Comparison of ENCODE assay signal across 18 cellular contexts in the genomic region with DNA sequence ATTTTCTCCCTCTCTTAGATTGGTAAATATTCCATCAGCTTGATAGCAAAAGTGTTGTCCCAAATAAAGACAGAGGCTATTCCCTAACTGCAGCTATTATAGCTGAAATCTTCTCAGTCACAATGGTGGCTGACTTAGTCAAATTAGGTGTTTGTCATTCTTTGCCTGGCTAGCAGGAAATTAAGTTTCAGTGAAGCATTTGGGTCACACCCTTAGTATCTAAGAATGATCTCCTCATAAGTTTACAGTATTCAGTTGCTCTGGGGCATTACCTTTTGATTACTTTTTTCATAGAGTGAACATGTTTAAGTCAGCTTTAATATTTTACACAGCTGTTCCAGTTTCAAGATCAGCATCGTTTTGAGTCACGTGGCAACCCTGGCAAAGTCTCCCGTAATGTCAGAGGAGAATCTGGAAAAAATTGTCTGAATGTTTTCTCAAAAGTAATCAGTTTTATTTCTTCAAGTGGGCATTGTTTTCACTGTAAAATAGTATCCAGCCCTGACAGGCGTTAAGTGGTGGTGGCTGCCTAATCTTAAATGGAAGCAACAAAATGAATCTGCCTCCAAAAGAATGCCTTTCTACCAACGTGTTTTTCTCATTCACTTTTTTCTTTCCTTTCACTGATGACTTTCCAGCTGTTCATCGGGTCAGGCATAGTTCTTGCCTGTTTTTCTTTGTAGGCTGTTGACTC.
DNase-seq lines count a peak whose midpoint lies in the region; ATAC-seq, FAIRE-seq and TF ChIP-seq lines count a peak whose summit lies in the region.
"Had no signal": no experiment of that assay in that cellular context is flagged by ENCODE, and none has a peak within 500 bp of the region (broad histone marks: within the 10 kb centered on the region; RNA-seq: fewer than 3 reads in every experiment).

No MANE protein-coding gene starts in this region.

- H3K4me1 ChIP-seq in K562 (replicated peaks in 1 of 2; ENCODE audit: control insufficient read depth in 2 of 2, insufficient read depth in 2 of 2, low read length in 2 of 2) (no peaks in the 10 kb centered on the region; a peak in 2 of 5 replicates), right atrium auricular region (peaks cover 0 to 6% of the 10 kb centered on the region in 2 donors)

- FAIRE-seq in K562 (lab: Jason Lieb, UNC), result no peak

- TF ChIP-seq EP300 in K562 (IDR thresholded peaks at IDR 0.05; ENCODE audit: low read length), result no peak

- no peak overlapping the region for H2AFZ ChIP-seq in K562 (ENCODE audit: low read depth, low read length)

- H3K4me2 ChIP-seq in K562 (ENCODE audit: insufficient read depth, low read length), result no peak overlapping the region
- H3K4me2 ChIP-seq: BLaER1 treated with 17β-estradiol and CSF1 and Interleukin-3, amounts not matched to agents 10 nM and 100 nM had no signal

- WGBS in K562 (ENCODE audit: insufficient coverage, low coverage, missing lambda C conversion rate), result 30% methylated on average over 5 of the region's 6 CpGs

- H3K9me1 ChIP-seq in K562 (ENCODE audit: control insufficient read depth, insufficient read depth, low read length), result no peaks in the 10 kb centered on the region

- H3K9me3 Mint-ChIP-seq in activated naive CD4-positive, alpha-beta T cell treated with anti-CD3 and anti-CD28 coated beads, Interleukin-2, amount 10 ng/mL, durations not matched to agents 7 days and 5 days, result peaks cover 4% of the 10 kb centered on the region

- DNase-seq in HCEC 1CT (peak; percentile 22), K562 (ENCODE audit: extremely low read depth in 1 of 4, low spot score in 3 of 4) (no peak), right atrium auricular region (ENCODE audit: low spot score) (no peak), skeletal muscle cell (ENCODE audit: low read depth) (no peak), putamen (ENCODE audit: low spot score) (no peak)
- DNase-seq in activated CD4-positive, CD25-positive, alpha-beta regulatory T cell treated with anti-CD3 and anti-CD28 coated beads, Interleukin-2, amount 50 U/mL, for 72 hours, result no peak
- no peak for DNase-seq in activated naive CD4-positive, alpha-beta T cell treated with anti-CD3 and anti-CD28 coated beads, Interleukin-2, amount 10 ng/mL, durations not matched to agents 7 days and 5 days
- DNase-seq: activated naive CD4-positive, alpha-beta T cell treated with anti-CD3 and anti-CD28 coated beads for 36 hours; DMS53; GOT3; NCI-H1417 treated with DMSO at 0.1 percent for 48 hours; NCI-H345; occipital lobe; SW 1271 had no signal

- no peak overlapping the region for H3K27ac Mint-ChIP-seq in activated naive CD4-positive, alpha-beta T cell treated with anti-CD3 and anti-CD28 coated beads, Interleukin-2, amount 10 ng/mL, durations not matched to agents 7 days and 5 days
- H3K27ac Mint-ChIP-seq: activated naive CD4-positive, alpha-beta T cell treated with anti-CD3 and anti-CD28 coated beads for 36 hours had no signal

- no peaks in the 10 kb centered on the region for H3K36me3 ChIP-seq in K562 (ENCODE audit: control insufficient read depth, insufficient read depth, low read length)
- no peaks in the 10 kb centered on the region for H3K36me3 ChIP-seq in right atrium auricular region
- H3K36me3 ChIP-seq: BLaER1 treated with 17β-estradiol and CSF1 and Interleukin-3, amounts not matched to agents 10 nM and 100 nM had no signal

- H3K36me3 Mint-ChIP-seq in activated naive CD4-positive, alpha-beta T cell treated with anti-CD3 and anti-CD28 coated beads, Interleukin-2, amount 10 ng/mL, durations not matched to agents 7 days and 5 days, result no peaks in the 10 kb centered on the region

- BruUV-seq in K562 (replicated peaks; lab: Mats Ljungman, UMichigan), result no TSS peak

- H3K4me3 Mint-ChIP-seq in activated naive CD4-positive, alpha-beta T cell treated with anti-CD3 and anti-CD28 coated beads, Interleukin-2, amount 10 ng/mL, durations not matched to agents 7 days and 5 days, result no peak overlapping the region
- H3K4me3 Mint-ChIP-seq: activated naive CD4-positive, alpha-beta T cell treated with anti-CD3 and anti-CD28 coated beads for 36 hours; central memory CD8-positive, alpha-beta T cell had no signal

- no peak for TF ChIP-seq POLR2A in K562 (conservative IDR thresholded peaks at IDR 0.05)

- no peaks in the 10 kb centered on the region for H3K79me2 ChIP-seq in K562 (ENCODE audit: control insufficient read depth, insufficient read depth, low read length)

- H3K9me3 ChIP-seq in K562 (replicated peaks; ENCODE audit: control insufficient read depth, insufficient read depth, low read depth, low read length) (peaks cover 3% of the 10 kb centered on the region; the same call in 1 of the 2 replicates), right atrium auricular region (no peaks in the 10 kb centered on the region)
- H3K9me3 ChIP-seq: BLaER1 treated with 17β-estradiol and CSF1 and Interleukin-3, amounts not matched to agents 10 nM and 100 nM had no signal

- no peak overlapping the region for H3K4me3 ChIP-seq in K562
- peak overlapping the region in 1 of 2 donors; percentile 2 for H3K4me3 ChIP-seq in right atrium auricular region
- H3K4me3 ChIP-seq in skeletal muscle cell (ENCODE audit: low read depth, low read length), result peak overlapping the region; percentile 12
- H3K4me3 ChIP-seq: BLaER1 treated with 17β-estradiol and CSF1 and Interleukin-3, amounts not matched to agents 10 nM and 100 nM; lung had no signal

- no peak overlapping the region for H3K27ac ChIP-seq in K562 (ENCODE audit: extremely low read depth, low read depth, low read length)
- peak overlapping the region; percentile 14 to 15 for H3K27ac ChIP-seq in right atrium auricular region
- H3K27ac ChIP-seq: BLaER1 treated with 17β-estradiol and CSF1 and Interleukin-3, amounts not matched to agents 10 nM and 100 nM had no signal

- in situ Hi-C loops in K562 (cut with MboI), result no loop called here

- intact Hi-C loops in K562 (cut with micrococcal nuclease), result no loop called here

- POLR2A ChIA-PET in K562 (lab: Yijun Ruan, JAX), result interaction anchor here (1.0 to 2.3 kb wide), 3 partner anchors 10 to 91 kb away, joined by 4 to 6 read pairs (median 5); no protein-coding TSS in a partner anchor

- no peaks in the 10 kb centered on the region for H3K27me3 ChIP-seq in K562 (ENCODE audit: control insufficient read depth in 2 of 2, insufficient read depth in 2 of 2, low read length in 2 of 2)
- H3K27me3 ChIP-seq in right atrium auricular region, result no peaks in the 10 kb centered on the region
- H3K27me3 ChIP-seq: BLaER1 treated with 17β-estradiol and CSF1 and Interleukin-3, amounts not matched to agents 10 nM and 100 nM had no signal

- TF ChIP-seq CTCF in K562 (IDR thresholded peaks at IDR 0.05 in 2 of 3, conservative IDR thresholded peaks at IDR 0.05 in 1 of 3; ENCODE audit: insufficient read depth in 2 of 3, low read depth in 1 of 3, low read length in 3 of 3) (no peak), right atrium auricular region (IDR thresholded peaks at IDR 0.05) (no peak)

- no peaks in the 10 kb centered on the region for H3K27me3 Mint-ChIP-seq in activated naive CD4-positive, alpha-beta T cell treated with anti-CD3 and anti-CD28 coated beads, Interleukin-2, amount 10 ng/mL, durations not matched to agents 7 days and 5 days
- H3K27me3 Mint-ChIP-seq: central memory CD8-positive, alpha-beta T cell had no signal

- TF ChIP-seq RAD21 in K562 (CRISPR knock-in tag; conservative IDR thresholded peaks at IDR 0.05 in 1 of 2, IDR thresholded peaks at IDR 0.05 in 1 of 2), result no peak

- H3K9ac ChIP-seq in K562 (ENCODE audit: insufficient read depth in 1 of 2, low read depth in 2 of 2, low read length in 2 of 2), result no peak overlapping the region
- H3K9ac ChIP-seq: BLaER1 treated with 17β-estradiol and CSF1 and Interleukin-3, amounts not matched to agents 10 nM and 100 nM had no signal

- no peaks in the 10 kb centered on the region for H4K20me1 ChIP-seq in K562 (replicated peaks; ENCODE audit: control insufficient read depth, insufficient read depth, low read length)
- H4K20me1 ChIP-seq: BLaER1 treated with 17β-estradiol and CSF1 and Interleukin-3, amounts not matched to agents 10 nM and 100 nM had no signal

- CTCF ChIA-PET in K562 (lab: Yijun Ruan, JAX; ENCODE audit: low intra/inter-chr PET ratio), result no interaction called here
- CTCF ChIA-PET in activated naive CD4-positive, alpha-beta T cell treated with anti-CD3 and anti-CD28 coated beads, Interleukin-2, amount 10 ng/mL, durations not matched to agents 7 days and 5 days (lab: Charles Lee), result no interaction called here

- ATAC-seq in K562 (no peak), HG02981 (IDR thresholded peaks at IDR 0.05; ENCODE audit: unreplicated experiment) (no peak)

- no peaks in the 10 kb centered on the region for H3K4me1 Mint-ChIP-seq in activated naive CD4-positive, alpha-beta T cell treated with anti-CD3 and anti-CD28 coated beads, Interleukin-2, amount 10 ng/mL, durations not matched to agents 7 days and 5 days
- H3K4me1 Mint-ChIP-seq: central memory CD8-positive, alpha-beta T cell had no signal

TF ChIP-seq in K562, 482 proteins besides CTCF, POLR2A, EP300 and RAD21:
- TF ChIP-seq, protein P1, sequence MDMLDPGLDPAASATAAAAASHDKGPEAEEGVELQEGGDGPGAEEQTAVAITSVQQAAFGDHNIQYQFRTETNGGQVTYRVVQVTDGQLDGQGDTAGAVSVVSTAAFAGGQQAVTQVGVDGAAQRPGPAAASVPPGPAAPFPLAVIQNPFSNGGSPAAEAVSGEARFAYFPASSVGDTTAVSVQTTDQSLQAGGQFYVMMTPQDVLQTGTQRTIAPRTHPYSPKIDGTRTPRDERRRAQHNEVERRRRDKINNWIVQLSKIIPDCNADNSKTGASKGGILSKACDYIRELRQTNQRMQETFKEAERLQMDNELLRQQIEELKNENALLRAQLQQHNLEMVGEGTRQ (CRISPR knock-in tag; IDR thresholded peaks at IDR 0.05), result peak; percentile 18; the same call in 1 of the 2 replicates
- TF ChIP-seq BRF1 (IDR thresholded peaks at IDR 0.05; ENCODE audit: borderline replicate concordance, extremely low read depth, insufficient read length), result no peak
